In the genomic region with DNA sequence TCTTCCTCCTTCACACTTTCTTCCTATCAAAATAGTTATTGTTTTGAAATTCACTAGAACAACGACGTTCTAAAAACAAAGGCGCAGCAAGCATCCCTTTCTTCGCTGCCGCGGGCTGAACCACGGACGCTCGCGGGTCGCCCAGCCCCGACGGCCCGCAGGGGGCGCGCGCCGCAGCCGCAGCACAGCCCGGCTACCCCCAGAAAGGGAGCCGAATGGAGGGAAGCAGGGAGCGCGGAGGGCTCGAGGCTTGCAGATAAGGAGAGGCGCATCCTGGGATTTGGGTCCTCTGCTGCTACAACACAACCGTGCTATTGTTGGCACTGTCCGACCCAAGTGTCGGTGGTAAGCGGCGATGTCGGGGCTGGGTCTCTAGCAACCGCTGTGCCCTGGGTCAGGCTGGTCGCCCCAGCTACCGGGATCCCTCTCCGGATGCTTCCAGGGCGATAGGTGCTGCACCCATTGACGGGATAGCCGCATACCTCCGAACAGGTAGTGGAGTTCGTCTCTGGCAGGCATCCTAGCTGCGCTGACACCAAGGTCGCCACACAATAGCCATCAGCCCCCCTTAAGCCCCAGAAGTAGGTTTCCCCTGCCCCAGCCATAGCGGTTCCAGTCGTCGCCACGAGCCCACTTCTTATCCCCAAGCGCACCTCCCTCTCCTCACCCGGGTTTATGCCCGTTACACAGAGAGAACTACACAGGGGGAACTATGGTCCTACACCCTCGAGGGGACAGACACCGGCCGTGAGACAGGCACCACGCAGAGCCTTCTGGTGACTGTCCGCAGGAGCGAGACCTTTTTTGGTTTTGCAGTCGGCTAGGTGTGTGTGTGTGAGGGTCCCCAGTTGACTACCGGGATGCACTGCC, we compare ENCODE assay signal across 8 cellular contexts. TPM values are rescaled to one million over a fixed set of nuclear protein-coding genes. Genes with fewer than 3 reads are reported as not detected.
A peak's percentile ranks its signal among the peaks of the same experiment; 100 is the strongest.
DNase-seq lines count a peak whose midpoint lies in the region; TF ChIP-seq lines count a peak whose summit lies in the region.

No MANE protein-coding gene starts in this region.

- H3K27me3 ChIP-seq in mammary epithelial cell (ENCODE audit: insufficient read depth, low read length) = peaks cover 67% of the 10 kb centered on the region
- peaks cover 5 to 98% of the 10 kb centered on the region in 2 donors for H3K27me3 ChIP-seq in breast epithelium
- peaks cover 98% of the 10 kb centered on the region for H3K27me3 ChIP-seq in transverse colon
- H3K27me3 ChIP-seq in ovary = no peaks in the 10 kb centered on the region

- H3K27ac ChIP-seq in mammary epithelial cell (ENCODE audit: insufficient read depth, low read depth, low read length) (no peak overlapping the region), breast epithelium (no peak overlapping the region), transverse colon (no peak overlapping the region), ovary (no peak overlapping the region)

- H4K20me1 ChIP-seq in mammary epithelial cell (ENCODE audit: insufficient read depth, low read length) = no peaks in the 10 kb centered on the region

- H3K4me1 ChIP-seq in mammary epithelial cell (ENCODE audit: insufficient read depth, low read length) (peaks cover 1% of the 10 kb centered on the region), breast epithelium (peaks cover 0 to 8% of the 10 kb centered on the region in 2 donors), transverse colon (peaks cover 0 to 32% (median 19%) of the 10 kb centered on the region in 4 donors), ovary (ENCODE audit: insufficient read depth) (peaks cover 4% of the 10 kb centered on the region)

- no peaks in the 10 kb centered on the region for H3K9me3 ChIP-seq in mammary epithelial cell (replicated peaks; ENCODE audit: insufficient read depth, low read length)
- no peaks in the 10 kb centered on the region for H3K9me3 ChIP-seq in breast epithelium
- no peaks in the 10 kb centered on the region for H3K9me3 ChIP-seq in transverse colon
- no peaks in the 10 kb centered on the region for H3K9me3 ChIP-seq in ovary

- TF ChIP-seq POLR2A in breast epithelium (IDR thresholded peaks at IDR 0.05) (no peak), transverse colon (IDR thresholded peaks at IDR 0.05) (no peak), ovary (IDR thresholded peaks at IDR 0.05) (no peak)

- WGBS in mammary epithelial cell (ENCODE audit: low coverage, missing lambda C conversion rate) = 8% methylated on average over 55 of the region's 57 CpGs
- WGBS in transverse colon (ENCODE audit: low coverage in 1 of 2), 2 donors = 15% methylated on average over 54 of the region's 57 CpGs; no CpG with 5 or more reads in 1 of the 2 donors
- 1 to 3% (median 2%) methylated on average over 46 to 57 of the region's 57 CpGs for WGBS in ovary, 3 donors

- H3K36me3 ChIP-seq in mammary epithelial cell (ENCODE audit: insufficient read depth, low read length) (no peaks in the 10 kb centered on the region), breast epithelium (no peaks in the 10 kb centered on the region), transverse colon (no peaks in the 10 kb centered on the region), ovary (no peaks in the 10 kb centered on the region)

- TF ChIP-seq EP300 in transverse colon (IDR thresholded peaks at IDR 0.05; ENCODE audit: low read depth) = no peak
- TF ChIP-seq EP300 in ovary (IDR thresholded peaks at IDR 0.05) = no peak

- H3K79me2 ChIP-seq in mammary epithelial cell (ENCODE audit: insufficient read depth, low read length) = no peaks in the 10 kb centered on the region

- no peak overlapping the region for H2AFZ ChIP-seq in mammary epithelial cell (ENCODE audit: low read depth, low read length)

- H3K4me2 ChIP-seq in mammary epithelial cell (ENCODE audit: insufficient read depth, low read depth, low read length) = no peak overlapping the region

- TF ChIP-seq CTCF in mammary epithelial cell (conservative IDR thresholded peaks at IDR 0.05 in 1 of 2, IDR thresholded peaks at IDR 0.05 in 1 of 2; ENCODE audit: extremely low read depth in 1 of 2, insufficient read depth in 1 of 2, low read depth in 1 of 2, low read length in 2 of 2) (peak; percentile 27 to 31), breast epithelium (IDR thresholded peaks at IDR 0.05) (no peak), transverse colon (IDR thresholded peaks at IDR 0.05) (peak in 4 of 5 experiments; percentile 24 to 43 (median 35)), ovary (IDR thresholded peaks at IDR 0.05) (no peak)

- in situ Hi-C loops in mammary epithelial cell (cut with MboI; ENCODE audit: low sequenced_read_pairs in 2 of 2) (loop anchor here (10.0 to 25.0 kb wide), 2 partner anchors 411 to 928 kb away; no protein-coding TSS in a partner anchor), transverse colon (cut with MboI; ENCODE audit: low pct_ligation_motif_present in 1 of 4, low pct_unique_long_range_greater_than_20kb in 1 of 4, low sequenced_read_pairs in 3 of 4) (loop anchor here in 1 of 4 donors (25.0 kb wide), 2 partner anchors 403 to 928 kb away; no protein-coding TSS in a partner anchor)

- no TSS peak for BruUV-seq in mammary epithelial cell (replicated peaks; lab: Mats Ljungman, UMichigan)

- H3K9ac ChIP-seq in mammary epithelial cell (ENCODE audit: insufficient read depth, low read length) = no peak overlapping the region

- intact Hi-C loops in mammary epithelial cell (cut with micrococcal nuclease) = loop anchor here (1.0 to 5.0 kb wide), 3 partner anchors 803 to 933 kb away; no protein-coding TSS in a partner anchor
- intact Hi-C loops in breast epithelium (cut with DNase I; ENCODE audit: low total_unique reads) = no loop called here
- intact Hi-C loops in transverse colon (cut with DNase I; ENCODE audit: low total_unique reads) = no loop called here
- intact Hi-C loops in ovary (cut with DNase I) = no loop called here

- CTCF ChIA-PET in mammary epithelial cell (lab: Charles Lee; ENCODE audit: low non-redundant PET) = interaction anchor here (0.7 kb wide), 1 partner anchor 425 kb away, joined by 3 read pairs; no protein-coding TSS in a partner anchor

- H3K4me3 ChIP-seq in mammary epithelial cell (replicated peaks in 1 of 3; ENCODE audit: insufficient read depth in 1 of 3, low read depth in 2 of 3, low read length in 3 of 3) = no peak overlapping the region
- H3K4me3 ChIP-seq in breast epithelium = peak overlapping the region in 1 of 3 donors; percentile 40
- no peak overlapping the region for H3K4me3 ChIP-seq in transverse colon
- no peak overlapping the region for H3K4me3 ChIP-seq in ovary

- no peak for DNase-seq in mammary epithelial cell
- no peak for DNase-seq in breast epithelium (ENCODE audit: low spot score in 2 of 2)
- peak; percentile 79 for DNase-seq in activated CD8-positive, alpha-beta memory T cell treated with anti-CD3 and anti-CD28 coated beads, Interleukin-2, amount 50 U/mL, for 48 hours
- DNase-seq in iPS-NIHi11 (ENCODE audit: low spot score) = peak; percentile 80
- DNase-seq in transverse colon = no peak
- no peak for DNase-seq in SW 1271 (lab: John Stamatoyannopoulos, UW)
- DNase-seq in ovary = no peak
- DNase-seq in NCI-H128 (lab: John Stamatoyannopoulos, UW; ENCODE audit: unreplicated experiment) = no peak

- dilution Hi-C loops in mammary epithelial cell (cut with HindIII; ENCODE audit: low sequenced_read_pairs) = no loop called here

RNA-seq across cellular contexts. Expression of a gene that starts 6.0 kb away (rescaled TPM):
- not detected for total RNA-seq in mammary epithelial cell
- not detected for polyA plus RNA-seq in mammary epithelial cell
- not detected for polyA minus RNA-seq in mammary epithelial cell
- total RNA-seq in breast epithelium = not detected
- total RNA-seq in transverse colon = under 1 TPM in 1 of 4 donors, not detected in 3; 0.64 TPM
- under 1 TPM in 1 of 7 donors, not detected in 6; 0.28 TPM for total RNA-seq in ovary
- not detected for polyA plus RNA-seq in ovary

Comparison
In these comparisons a context has a peak if more than half of its experiments do, and no peak if none do; other contexts are left out.
1. CTCF ChIP-seq: peak in mammary epithelial cell (2 of 2) and transverse colon (4 of 5); none in breast epithelium (0 of 3) and ovary (0 of 3).
2. DNase-seq: peak in activated CD8-positive, alpha-beta memory T cell treated with anti-CD3 and anti-CD28 coated beads, Interleukin-2, amount 50 U/mL, for 48 hours (single experiment) and iPS-NIHi11 (single experiment); none in mammary epithelial cell (single experiment), breast epithelium (0 of 2), transverse colon (single experiment), SW 1271 (0 of 2), ovary (0 of 5) and NCI-H128 (single experiment).